In genomic region chr12:14743061-14743460, GRCh38 we compare ENCODE assay signal across 31 cellular contexts. TPM values are rescaled to one million over a fixed set of nuclear protein-coding genes. Genes with fewer than 3 reads are reported as not detected.
"Had no signal": no experiment of that assay in that cellular context is flagged by ENCODE, and none has a peak within 500 bp of the region (broad histone marks: within the 10 kb centered on the region; RNA-seq: fewer than 3 reads in every experiment).

No MANE protein-coding gene starts in this region.

- ATAC-seq: naive thymus-derived CD4-positive, alpha-beta T cell; natural killer cell; psoas muscle; right cardiac atrium; sciatic nerve; stimulated activated memory B cell treated with anti-CD40 and anti-IgM and Interleukin-4, amounts not matched to agents 10 μg/mL and 1 μg/mL and 100 μg/mL, for 72 hours had no signal

- H3K4me3 ChIP-seq: neural progenitor cell, ovary, psoas muscle, skin epidermis, smooth muscle cell, spleen, stomach, thoracic aorta, thyroid gland, tibial nerve, upper lobe of left lung, vagina had no signal

- H3K27ac ChIP-seq: neural progenitor cell, ovary, parathyroid adenoma, psoas muscle, skin epidermis, spleen, stomach, thoracic aorta, thyroid gland, tibial nerve, upper lobe of left lung, vagina had no signal

- H3K9ac ChIP-seq: neural progenitor cell, parathyroid adenoma had no signal

- H2AFZ ChIP-seq: neural progenitor cell, parathyroid adenoma had no signal

- H3K36me3 ChIP-seq: neural progenitor cell, ovary, thoracic aorta, thyroid gland, upper lobe of left lung had no signal

- DNase-seq: naive thymus-derived CD4-positive, alpha-beta T cell; natural killer cell; occipital lobe; ovary; posterior cingulate gyrus; psoas muscle; right cardiac atrium; spleen; stimulated activated CD4-positive, alpha-beta T cell treated with anti-CD3 and anti-CD28 coated beads, Interleukin-12 subunit alpha, Interleukin-12 subunit beta, amount 100 ng/mL, for 4 hours; stimulated activated CD4-positive, alpha-beta T cell treated with anti-CD3 and anti-CD28 coated beads, Interleukin-1b, Interleukin-23, amount 100 ng/mL, for 48 hours; stimulated activated CD4-positive, alpha-beta T cell treated with anti-CD3 and anti-CD28 coated beads, Interleukin-4, amount 100 ng/mL, for 1 hour; stimulated activated CD4-positive, alpha-beta T cell treated with anti-CD3 and anti-CD28 coated beads, Interleukin-4, amount 100 ng/mL, for 4 hours; stimulated activated CD8-positive, alpha-beta memory T cell treated with anti-CD3 and anti-CD28 coated beads, Interleukin-4, amount 100 ng/mL, for 48 hours; stimulated activated naive CD4-positive, alpha-beta T cell; stomach; thyroid gland; trophoblast cell; upper lobe of left lung had no signal

- H3K4me2 ChIP-seq: neural progenitor cell, smooth muscle cell had no signal

- H3K27me3 ChIP-seq: neural progenitor cell, ovary, spleen, stomach, thyroid gland, tibial nerve, upper lobe of left lung, vagina had no signal

- H3K79me2 ChIP-seq: parathyroid adenoma had no signal

- H3K4me1 ChIP-seq: neural progenitor cell, parathyroid adenoma, psoas muscle, stomach, thyroid gland, tibial nerve, upper lobe of left lung, vagina had no signal

- H3K9me3 ChIP-seq: psoas muscle, thoracic aorta, thyroid gland, upper lobe of left lung, vagina had no signal

RNA-seq across cellular contexts. Expression of gene GUCY2C, which starts 46.7 kb away (rescaled TPM):
- total RNA-seq: naive thymus-derived CD4-positive, alpha-beta T cell; natural killer cell; osteoblast; renal cortical epithelial cell; right cardiac atrium; sciatic nerve; smooth muscle cell; spleen; thyroid gland; tibial nerve; ureter had no signal
- polyA plus RNA-seq: naive thymus-derived CD4-positive, alpha-beta T cell; neural cell; ovary; smooth muscle cell had no signal
